10 cellular contexts compared by ENCODE assay signal in the genomic region with DNA sequence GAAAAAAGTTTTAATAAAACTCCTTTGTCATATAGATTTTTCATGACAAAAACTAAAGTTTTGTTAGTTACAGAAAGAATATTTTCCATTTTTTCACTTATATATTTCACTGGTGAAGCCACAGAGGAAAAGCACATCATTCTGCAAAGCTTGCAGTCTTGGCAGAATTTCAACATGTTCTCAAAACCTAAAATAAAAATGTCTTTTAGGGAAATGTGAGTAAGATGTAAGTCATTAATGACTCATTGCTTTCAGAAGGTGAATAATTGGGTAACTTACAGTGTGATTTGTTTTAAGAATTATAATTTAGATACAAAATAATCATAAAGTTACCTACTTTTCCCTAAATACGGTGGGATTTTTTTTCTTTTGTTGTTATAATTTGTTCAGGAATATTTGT. TPM values are rescaled to one million over a fixed set of nuclear protein-coding genes. Genes with fewer than 3 reads are reported as not detected.
DNase-seq lines count a peak whose midpoint lies in the region; ATAC-seq and TF ChIP-seq lines count a peak whose summit lies in the region.
"Had no signal": no experiment of that assay in that cellular context is flagged by ENCODE, and none has a peak within 500 bp of the region (broad histone marks: within the 10 kb centered on the region; RNA-seq: fewer than 3 reads in every experiment).

No MANE protein-coding gene starts in this region.

- no peak overlapping the region for H3K27ac Mint-ChIP-seq in effector memory CD8-positive, alpha-beta T cell

- H3K36me3 Mint-ChIP-seq in effector memory CD8-positive, alpha-beta T cell (ENCODE audit: insufficient read depth), result peaks cover 59% of the 10 kb centered on the region

- no peaks in the 10 kb centered on the region for H3K79me2 ChIP-seq in OCI-LY3 (ENCODE audit: low read length)

- H3K9me3 ChIP-seq in OCI-LY3 (ENCODE audit: insufficient read depth, low read length) (no peaks in the 10 kb centered on the region), uterus (no peaks in the 10 kb centered on the region)
- H3K9me3 ChIP-seq: heart right ventricle had no signal

- H3K36me3 ChIP-seq in OCI-LY3 (replicated peaks; ENCODE audit: low read depth, low read length), result peaks cover 41% of the 10 kb centered on the region
- H3K36me3 ChIP-seq in uterus, result no peaks in the 10 kb centered on the region

- TF ChIP-seq CTCF in OCI-LY3 (IDR thresholded peaks at IDR 0.05; ENCODE audit: low read depth, low read length) (no peak), epithelial cell of esophagus (IDR thresholded peaks at IDR 0.05; ENCODE audit: insufficient read depth, low read depth, low read length, missing control alignments) (no peak), uterus (IDR thresholded peaks at IDR 0.05) (no peak)

- peak overlapping the region; percentile 19 for H3K4me3 ChIP-seq in OCI-LY3 (ENCODE audit: low read length)
- H3K4me3 ChIP-seq in epithelial cell of esophagus (ENCODE audit: low read length), result no peak overlapping the region
- no peak overlapping the region for H3K4me3 ChIP-seq in uterus
- H3K4me3 ChIP-seq: heart right ventricle had no signal

- ATAC-seq in GM21529 (IDR thresholded peaks at IDR 0.05; ENCODE audit: unreplicated experiment), result peak; percentile 48
- ATAC-seq in effector memory CD8-positive, alpha-beta T cell (replicated peaks), result no peak
- ATAC-seq: heart right ventricle had no signal

- H3K4me1 ChIP-seq in OCI-LY3 (ENCODE audit: low read length) (peaks cover 37% of the 10 kb centered on the region), uterus (no peaks in the 10 kb centered on the region)

- no peak overlapping the region for H2AFZ ChIP-seq in OCI-LY3 (ENCODE audit: low read depth, low read length)

- H3K4me1 Mint-ChIP-seq in effector memory CD8-positive, alpha-beta T cell (ENCODE audit: low read depth in 2 of 2), result peaks cover 4 to 6% of the 10 kb centered on the region in 2 donors

- H3K4me3 Mint-ChIP-seq in effector memory CD8-positive, alpha-beta T cell, result no peak overlapping the region
- H3K4me3 Mint-ChIP-seq: neural crest cell had no signal

- H3K27me3 Mint-ChIP-seq in effector memory CD8-positive, alpha-beta T cell, result no peaks in the 10 kb centered on the region

- intact Hi-C loops in uterus (cut with DNase I; ENCODE audit: low total_unique reads), result no loop called here

- DNase-seq in epithelial cell of esophagus (ENCODE audit: low read depth) (peak; percentile 75), pulmonary artery endothelial cell (ENCODE audit: low read depth, low spot score) (peak; percentile 49), uterus (no peak), NCI-H128 (lab: John Stamatoyannopoulos, UW; ENCODE audit: unreplicated experiment) (no peak)
- no peak for DNase-seq in effector memory CD8-positive, alpha-beta T cell
- DNase-seq in effector CD4-positive, alpha-beta T cell, result no peak
- DNase-seq: heart right ventricle had no signal

- no peaks in the 10 kb centered on the region for H4K20me1 ChIP-seq in OCI-LY3 (ENCODE audit: insufficient read depth, low read length)

- peak overlapping the region; percentile 57 for H3K4me2 ChIP-seq in OCI-LY3 (ENCODE audit: low read length)

- peak overlapping the region; percentile 54 for H3K27ac ChIP-seq in OCI-LY3 (ENCODE audit: low read length)
- H3K27ac ChIP-seq in uterus, result no peak overlapping the region

- no peak for TF ChIP-seq POLR2A in uterus (IDR thresholded peaks at IDR 0.05)

- H3K9me3 Mint-ChIP-seq in effector memory CD8-positive, alpha-beta T cell, result no peaks in the 10 kb centered on the region
- H3K9me3 Mint-ChIP-seq: neural crest cell had no signal

- H3K27me3 ChIP-seq in OCI-LY3 (ENCODE audit: low read depth, low read length), result no peaks in the 10 kb centered on the region
- H3K27me3 ChIP-seq in uterus, result no peaks in the 10 kb centered on the region
- H3K27me3 ChIP-seq: heart right ventricle had no signal

- H3K9ac ChIP-seq in OCI-LY3 (ENCODE audit: low read length), result no peak overlapping the region

RNA-seq across cellular contexts. Expression of gene TNFRSF11A, which starts 43.4 kb away (rescaled TPM):
- total RNA-seq in pulmonary artery endothelial cell (3.3 and 3.5 TPM in 2 replicates), uterus (1 to 10 TPM in 3 of 4 donors, under 1 TPM in 1; 0.26 to 7.4 (median 5.1) TPM)

Comparison
In these comparisons a context has a peak if more than half of its experiments do, and no peak if none do; other contexts are left out.
1. DNase-seq: peak in epithelial cell of esophagus (single experiment) and pulmonary artery endothelial cell (single experiment); none in effector memory CD8-positive, alpha-beta T cell (0 of 3), effector CD4-positive, alpha-beta T cell (single experiment), uterus (0 of 2) and NCI-H128 (single experiment).